In genomic region chr6:36826520-36827227, GRCh38 we compare ENCODE assay signal across 11 cellular contexts. TPM values are rescaled to one million over a fixed set of nuclear protein-coding genes. Genes with fewer than 3 reads are reported as not detected.
DNase-seq lines count a peak whose midpoint lies in the region; ATAC-seq and TF ChIP-seq lines count a peak whose summit lies in the region.
"Had no signal": no experiment of that assay in that cellular context is flagged by ENCODE, and none has a peak within 500 bp of the region (broad histone marks: within the 10 kb centered on the region; RNA-seq: fewer than 3 reads in every experiment).

No MANE protein-coding gene starts in this region.

- H3K27ac ChIP-seq in GM23248 (no peak overlapping the region), RWPE2 (ENCODE audit: poor library complexity, severe bottlenecking) (peak overlapping the region; percentile 12), smooth muscle cell (ENCODE audit: low read depth) (no peak overlapping the region)

- H3K4me3 Mint-ChIP-seq in glutamatergic neuron (ENCODE audit: unreplicated experiment), result peak overlapping the region; percentile 16
- H3K4me3 Mint-ChIP-seq in activated naive CD4-positive, alpha-beta T cell treated with anti-CD3 and anti-CD28 coated beads, Interleukin-2, amount 10 ng/mL, durations not matched to agents 7 days and 5 days, result no peak overlapping the region

- peak overlapping the region; percentile 31 for H3K27ac Mint-ChIP-seq in glutamatergic neuron (ENCODE audit: unreplicated experiment)
- no peak overlapping the region for H3K27ac Mint-ChIP-seq in activated naive CD4-positive, alpha-beta T cell treated with anti-CD3 and anti-CD28 coated beads, Interleukin-2, amount 10 ng/mL, durations not matched to agents 7 days and 5 days

- H3K27me3 Mint-ChIP-seq in glutamatergic neuron (ENCODE audit: unreplicated experiment), result peaks cover 9% of the 10 kb centered on the region
- H3K27me3 Mint-ChIP-seq in activated naive CD4-positive, alpha-beta T cell treated with anti-CD3 and anti-CD28 coated beads, Interleukin-2, amount 10 ng/mL, durations not matched to agents 7 days and 5 days, result peaks cover 55% of the 10 kb centered on the region

- H3K4me3 ChIP-seq in GM23248 (no peak overlapping the region), RWPE2 (ENCODE audit: severe bottlenecking) (no peak overlapping the region), smooth muscle cell (no peak overlapping the region)

- H3K79me2 ChIP-seq in GM23248 (ENCODE audit: insufficient read depth), result no peaks in the 10 kb centered on the region
- no peaks in the 10 kb centered on the region for H3K79me2 ChIP-seq in smooth muscle cell (ENCODE audit: low read depth)

- TF ChIP-seq CTCF in RWPE2 (IDR thresholded peaks at IDR 0.05; ENCODE audit: poor library complexity, severe bottlenecking) (no peak), glutamatergic neuron (IDR thresholded peaks at IDR 0.05; ENCODE audit: partially characterized antibody, unreplicated experiment) (no peak), smooth muscle cell (IDR thresholded peaks at IDR 0.05; ENCODE audit: borderline replicate concordance, insufficient read depth, poor library complexity, severe bottlenecking) (no peak)

- no peaks in the 10 kb centered on the region for H3K4me1 ChIP-seq in GM23248 (ENCODE audit: insufficient read depth)
- peaks cover 9% of the 10 kb centered on the region for H3K4me1 ChIP-seq in RWPE2 (ENCODE audit: insufficient read depth, poor library complexity, severe bottlenecking)
- H3K4me1 ChIP-seq in smooth muscle cell (ENCODE audit: low read depth), result peaks cover 8% of the 10 kb centered on the region

- DNase-seq in GM23248, result peak; percentile 29
- DNase-seq in RWPE2 (ENCODE audit: low spot score), result no peak
- no peak for DNase-seq in glutamatergic neuron
- DNase-seq in smooth muscle cell (lab: John Stamatoyannopoulos, UW; ENCODE audit: unreplicated experiment), result no peak
- DNase-seq in activated naive CD4-positive, alpha-beta T cell treated with anti-CD3 and anti-CD28 coated beads, Interleukin-2, amount 10 ng/mL, durations not matched to agents 7 days and 5 days, result no peak
- DNase-seq in NCI-H446 treated with DMSO at 0.1 percent for 48 hours (lab: John Stamatoyannopoulos, UW), result no peak
- no peak for DNase-seq in activated CD8-positive, alpha-beta memory T cell treated with anti-CD3 and anti-CD28 coated beads, Interleukin-2, amount 50 U/mL, for 48 hours
- DNase-seq: NCI-H187, NCI-H526 treated with DMSO at 0.1 percent for 48 hours had no signal

- H4K20me1 ChIP-seq in GM23248 (ENCODE audit: insufficient read depth) (no peaks in the 10 kb centered on the region), smooth muscle cell (ENCODE audit: low read depth) (no peaks in the 10 kb centered on the region)

- H3K36me3 Mint-ChIP-seq in glutamatergic neuron (ENCODE audit: unreplicated experiment), result no peaks in the 10 kb centered on the region
- H3K36me3 Mint-ChIP-seq in activated naive CD4-positive, alpha-beta T cell treated with anti-CD3 and anti-CD28 coated beads, Interleukin-2, amount 10 ng/mL, durations not matched to agents 7 days and 5 days, result no peaks in the 10 kb centered on the region
- H3K36me3 Mint-ChIP-seq: CD14-positive monocyte had no signal

- no peaks in the 10 kb centered on the region for H3K9me2 ChIP-seq in GM23248 (ENCODE audit: insufficient read depth)

- no peaks in the 10 kb centered on the region for H3K9me3 ChIP-seq in GM23248 (ENCODE audit: low read depth)
- no peaks in the 10 kb centered on the region for H3K9me3 ChIP-seq in RWPE2 (ENCODE audit: severe bottlenecking)
- H3K9me3 ChIP-seq in smooth muscle cell (replicated peaks; ENCODE audit: low read depth), result no peaks in the 10 kb centered on the region

- 89% methylated on average over 19 of the region's 19 CpGs for WGBS in GM23248 (ENCODE audit: low coverage in 1 of 2, low lambda C conversion rate in 2 of 2, missing lambda C conversion rate in 2 of 2), 2 experiments
- WGBS in smooth muscle cell (ENCODE audit: low lambda C conversion rate), result 95% methylated on average over 19 of the region's 19 CpGs

- peaks cover 39% of the 10 kb centered on the region for H3K4me1 Mint-ChIP-seq in glutamatergic neuron (ENCODE audit: low read depth, unreplicated experiment)
- H3K4me1 Mint-ChIP-seq in activated naive CD4-positive, alpha-beta T cell treated with anti-CD3 and anti-CD28 coated beads, Interleukin-2, amount 10 ng/mL, durations not matched to agents 7 days and 5 days, result peaks cover 13% of the 10 kb centered on the region

- no peak overlapping the region for H2AFZ ChIP-seq in GM23248
- H2AFZ ChIP-seq in smooth muscle cell (ENCODE audit: low read depth), result no peak overlapping the region

- in situ Hi-C loops in GM23248 (cut with MboI), result no loop called here

- CTCF ChIA-PET in activated naive CD4-positive, alpha-beta T cell treated with anti-CD3 and anti-CD28 coated beads, Interleukin-2, amount 10 ng/mL, durations not matched to agents 7 days and 5 days (lab: Charles Lee), result interaction anchor here (1.2 kb wide), 1 partner anchor 13 kb away, joined by 3 read pairs; no protein-coding TSS in a partner anchor

- peaks cover 12% of the 10 kb centered on the region for H3K9me3 Mint-ChIP-seq in glutamatergic neuron (ENCODE audit: unreplicated experiment)
- no peaks in the 10 kb centered on the region for H3K9me3 Mint-ChIP-seq in activated naive CD4-positive, alpha-beta T cell treated with anti-CD3 and anti-CD28 coated beads, Interleukin-2, amount 10 ng/mL, durations not matched to agents 7 days and 5 days

- H3K27me3 ChIP-seq in GM23248 (replicated peaks; ENCODE audit: insufficient read depth) (no peaks in the 10 kb centered on the region), RWPE2 (ENCODE audit: insufficient read depth, poor library complexity, severe bottlenecking) (no peaks in the 10 kb centered on the region), smooth muscle cell (ENCODE audit: low read depth) (no peaks in the 10 kb centered on the region)

- H3K4me2 ChIP-seq in GM23248 (ENCODE audit: unreplicated experiment) (no peak overlapping the region), smooth muscle cell (peak overlapping the region; percentile 19)

- H3F3A ChIP-seq in GM23248 (ENCODE audit: insufficient read depth) (no peaks in the 10 kb centered on the region), smooth muscle cell (ENCODE audit: low read depth) (peaks cover under 1% of the 10 kb centered on the region)

- H3K36me3 ChIP-seq in GM23248 (ENCODE audit: low read depth), result no peaks in the 10 kb centered on the region
- H3K36me3 ChIP-seq in RWPE2 (ENCODE audit: low read depth), result no peaks in the 10 kb centered on the region
- H3K36me3 ChIP-seq in smooth muscle cell (ENCODE audit: low read depth), result no peaks in the 10 kb centered on the region

- H3K9ac ChIP-seq in GM23248 (no peak overlapping the region), smooth muscle cell (ENCODE audit: low read depth) (no peak overlapping the region)

- no peak for ATAC-seq in RWPE2 (ENCODE audit: low read depth)

RNA-seq across cellular contexts. Expression of gene CPNE5, which starts 12.6 kb away (rescaled TPM):
- total RNA-seq in GM23248 (2014; rRNA removed; shearing (Covaris generic)), result 0.63 TPM in 1 of 2 replicates, not detected in the other
- polyA plus RNA-seq in GM23248 (2016; fragmentation: Nextera tagmentation; extraction: Ambion mirVana) (0.14 and 0.23 TPM in 2 replicates), smooth muscle cell (0.43 and 1.0 TPM in 2 replicates)
- total RNA-seq in glutamatergic neuron (ENCODE audit: unreplicated experiment) (2.9 TPM), smooth muscle cell (0.31 TPM in 1 of 2 replicates, not detected in the other)
- total RNA-seq: chondrocyte had no signal

RNA-seq across cellular contexts. Expression of gene PPIL1, which starts 47.9 kb away (rescaled TPM):
- total RNA-seq in GM23248 (2014; rRNA removed; shearing (Covaris generic)), result 20.4 and 36.3 TPM in 2 replicates
- polyA plus RNA-seq in GM23248 (2016; fragmentation: Nextera tagmentation; extraction: Ambion mirVana), result 27.1 and 30.5 TPM in 2 replicates
- 28.6 TPM for total RNA-seq in glutamatergic neuron (ENCODE audit: unreplicated experiment)
- 49.3 and 57.6 TPM in 2 replicates for total RNA-seq in smooth muscle cell
- 34.6 and 45.4 TPM in 2 replicates for polyA plus RNA-seq in smooth muscle cell

RNA-seq across cellular contexts. Expression of gene C6orf89, which starts 59.1 kb away (rescaled TPM):
- 84.0 and 85.5 TPM in 2 replicates for total RNA-seq in GM23248 (2014; rRNA removed; shearing (Covaris generic))
- polyA plus RNA-seq in GM23248 (2016; fragmentation: Nextera tagmentation; extraction: Ambion mirVana) (73.8 and 73.9 TPM in 2 replicates), smooth muscle cell (43.7 and 44.6 TPM in 2 replicates)
- total RNA-seq in glutamatergic neuron (ENCODE audit: unreplicated experiment) (57.0 TPM), smooth muscle cell (40.7 and 45.7 TPM in 2 replicates)
